ENCODE assay signal across 8 cellular contexts in genomic region chr10:62374862-62375710, GRCh38. TPM values are rescaled to one million over a fixed set of nuclear protein-coding genes. Genes with fewer than 3 reads are reported as not detected.
A peak's percentile ranks its signal among the peaks of the same experiment; 100 is the strongest.
DNase-seq lines count a peak whose midpoint lies in the region; ATAC-seq, FAIRE-seq and TF ChIP-seq lines count a peak whose summit lies in the region.

No MANE protein-coding gene starts in this region.

- H3K36me3 Mint-ChIP-seq in CD14-positive monocyte (no peaks in the 10 kb centered on the region), naive B cell (no peaks in the 10 kb centered on the region)

- H3K4me1 Mint-ChIP-seq in CD14-positive monocyte (peaks cover 10% of the 10 kb centered on the region), naive B cell (peaks cover 8 to 11% (median 11%) of the 10 kb centered on the region in 3 donors)

- no peak for TF ChIP-seq CTCF in CD14-positive monocyte (IDR thresholded peaks at IDR 0.05)

- DNase-seq in CD14-positive monocyte (ENCODE audit: low spot score) (no peak), HTR-8/SVneo (ENCODE audit: insufficient read length, low spot score) (peak; percentile 24), cerebellar cortex (ENCODE audit: low spot score) (peak; percentile 71), naive B cell (peak; percentile 9)

- H3K27me3 Mint-ChIP-seq in CD14-positive monocyte (ENCODE audit: low read depth in 3 of 3) (peaks cover 41 to 49% (median 44%) of the 10 kb centered on the region in 3 donors), naive B cell (peaks cover 15 to 28% (median 16%) of the 10 kb centered on the region in 3 donors)

- no peak for FAIRE-seq in HTR-8/SVneo (lab: Jason Lieb, UNC)

- intact Hi-C loops in CD14-positive monocyte (cut with micrococcal nuclease) = no loop called here

- TF ChIP-seq POLR2A in GM18505 (IDR thresholded peaks at IDR 0.05; ENCODE audit: borderline replicate concordance, extremely low read depth, insufficient read depth, insufficient read length) = no peak

- peaks cover 0 to 16% (median 7%) of the 10 kb centered on the region in 7 donors for H3K9me3 Mint-ChIP-seq in CD14-positive monocyte
- no peaks in the 10 kb centered on the region for H3K9me3 Mint-ChIP-seq in naive B cell

- H3K27ac Mint-ChIP-seq in CD14-positive monocyte = no peak overlapping the region
- H3K27ac Mint-ChIP-seq in naive B cell = peak overlapping the region in 2 of 6 donors; percentile 26 to 76

- ATAC-seq in naive B cell (ENCODE audit: low read depth in 2 of 2) (peak; percentile 63 to 65), GM18867 (IDR thresholded peaks at IDR 0.05; ENCODE audit: unreplicated experiment) (no peak), GM18861 (IDR thresholded peaks at IDR 0.05; ENCODE audit: unreplicated experiment) (no peak), GM18505 (IDR thresholded peaks at IDR 0.05; ENCODE audit: unreplicated experiment) (no peak), GM21423 (IDR thresholded peaks at IDR 0.05; ENCODE audit: unreplicated experiment) (no peak)

- peak overlapping the region; percentile 54 to 85 for H3K4me3 Mint-ChIP-seq in CD14-positive monocyte
- peak overlapping the region; percentile 42 to 91 (median 86) for H3K4me3 Mint-ChIP-seq in naive B cell

RNA-seq across cellular contexts. Expression of gene ZNF365, which starts 0.9 kb away (rescaled TPM):
- polyA plus RNA-seq in CD14-positive monocyte (not detected), naive B cell (ENCODE audit: low read depth in 6 of 6) (under 1 TPM in 1 of 6 donors, not detected in 5; 0.12 TPM)

Comparison
In these comparisons a context has a peak if more than half of its experiments do, and no peak if none do; other contexts are left out.
1. ATAC-seq: peak in naive B cell (2 of 2); none in GM18867 (single experiment), GM18861 (single experiment), GM18505 (single experiment) and GM21423 (single experiment).